1 cellular context compared by ENCODE assay signal in the genomic region with DNA sequence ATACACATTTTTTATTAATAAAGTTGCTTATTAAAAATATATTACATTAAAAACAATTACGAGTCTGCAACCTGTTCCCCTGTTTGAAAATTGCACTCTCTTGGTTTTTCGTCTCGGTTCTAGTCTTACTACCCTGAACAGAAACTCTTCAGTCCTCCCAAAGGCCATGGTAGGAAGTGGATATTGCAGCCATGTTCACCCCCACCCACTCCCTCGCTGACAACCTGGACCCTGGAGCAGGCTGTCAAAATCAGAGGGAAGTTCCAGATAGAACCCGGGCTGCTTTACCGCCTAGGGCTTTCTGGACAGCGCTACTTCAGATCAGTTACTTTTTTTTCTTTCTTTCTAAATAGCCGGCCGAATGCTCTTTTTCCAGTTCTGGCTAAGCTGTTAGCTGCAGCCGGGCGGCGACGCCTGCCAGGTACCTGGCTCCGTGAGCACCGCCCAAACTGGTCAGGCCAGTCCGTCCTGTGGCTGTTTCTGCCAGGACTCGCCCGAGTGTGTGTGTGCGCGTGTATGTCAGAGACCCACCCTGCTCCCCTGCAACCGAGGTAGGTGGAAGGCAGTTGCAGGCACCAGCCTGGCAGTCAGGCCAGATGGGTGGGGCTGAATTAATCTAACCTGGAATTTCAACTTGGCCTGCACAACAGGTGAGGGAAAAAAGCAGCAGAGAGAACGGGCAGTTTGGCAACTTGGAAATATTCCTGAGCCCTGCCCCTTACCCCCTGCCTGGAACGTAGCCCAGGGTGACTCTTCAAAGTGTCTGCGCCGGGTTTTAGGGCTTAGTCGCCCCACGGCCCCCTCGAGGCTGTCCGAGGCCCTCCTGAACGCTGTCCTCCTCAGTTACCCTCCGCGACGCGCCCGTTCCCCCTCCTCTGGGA.
TF ChIP-seq lines count a peak whose summit lies in the region.

No MANE protein-coding gene starts in this region.

TF ChIP-seq in HepG2, 621 proteins besides CTCF, POLR2A, EP300 and RAD21 (continued from another document and continues in another):
- TF ChIP-seq, protein P1, sequence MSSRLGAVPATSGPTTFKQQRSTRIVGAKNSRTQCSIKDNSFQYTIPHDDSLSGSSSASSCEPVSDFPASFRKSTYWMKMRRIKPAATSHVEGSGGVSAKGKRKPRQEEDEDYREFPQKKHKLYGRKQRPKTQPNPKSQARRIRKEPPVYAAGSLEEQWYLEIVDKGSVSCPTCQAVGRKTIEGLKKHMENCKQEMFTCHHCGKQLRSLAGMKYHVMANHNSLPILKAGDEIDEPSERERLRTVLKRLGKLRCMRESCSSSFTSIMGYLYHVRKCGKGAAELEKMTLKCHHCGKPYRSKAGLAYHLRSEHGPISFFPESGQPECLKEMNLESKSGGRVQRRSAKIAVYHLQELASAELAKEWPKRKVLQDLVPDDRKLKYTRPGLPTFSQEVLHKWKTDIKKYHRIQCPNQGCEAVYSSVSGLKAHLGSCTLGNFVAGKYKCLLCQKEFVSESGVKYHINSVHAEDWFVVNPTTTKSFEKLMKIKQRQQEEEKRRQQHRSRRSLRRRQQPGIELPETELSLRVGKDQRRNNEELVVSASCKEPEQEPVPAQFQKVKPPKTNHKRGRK (CRISPR knock-in tag; IDR thresholded peaks at IDR 0.05): no peak
- TF ChIP-seq FOSL1 (CRISPR knock-in tag; IDR thresholded peaks at IDR 0.05; ENCODE audit: borderline replicate concordance) (no peak), FOXO1 (CRISPR knock-in tag; IDR thresholded peaks at IDR 0.05) (peak; percentile 18; the same call in 1 of the 2 replicates), TBX3 (IDR thresholded peaks at IDR 0.05; ENCODE audit: borderline replicate concordance) (no peak), ZSCAN25 (CRISPR knock-in tag; IDR thresholded peaks at IDR 0.05) (no peak), ARNT2 (CRISPR knock-in tag; IDR thresholded peaks at IDR 0.05; ENCODE audit: low read depth) (no peak), BORCS8-MEF2B (CRISPR knock-in tag; IDR thresholded peaks at IDR 0.05) (peak; percentile 10; the same call in 1 of the 2 replicates), NCOA5 (CRISPR knock-in tag; IDR thresholded peaks at IDR 0.05) (no peak), CBX2 (IDR thresholded peaks at IDR 0.05; ENCODE audit: low read depth, low read length) (peak; percentile 59; the same call in 1 of the 2 replicates), CBX2 (CRISPR knock-in tag; IDR thresholded peaks at IDR 0.05; ENCODE audit: low read depth) (no peak), ZZZ3 (CRISPR knock-in tag; IDR thresholded peaks at IDR 0.05; ENCODE audit: borderline replicate concordance) (0 out of 2 replicates have a peak, but pooled peaks have one; percentile 15), BRCA1 (CRISPR knock-in tag; IDR thresholded peaks at IDR 0.05) (no peak), SP4 (CRISPR knock-in tag; IDR thresholded peaks at IDR 0.05) (0 out of 2 replicates have a peak, but pooled peaks have one; percentile 36), HES4 (CRISPR knock-in tag; IDR thresholded peaks at IDR 0.05; ENCODE audit: borderline replicate concordance) (0 out of 2 replicates have a peak, but pooled peaks have one; percentile 31), AGO1 (IDR thresholded peaks at IDR 0.05; ENCODE audit: low read depth, low read length, poor library complexity, severe bottlenecking) (peak; percentile 86), ZNF737 (CRISPR knock-in tag; IDR thresholded peaks at IDR 0.05; ENCODE audit: borderline replicate concordance) (peak; percentile 8), PAX8 (CRISPR knock-in tag; IDR thresholded peaks at IDR 0.05; ENCODE audit: borderline replicate concordance) (no peak), FOXK1 (CRISPR knock-in tag; IDR thresholded peaks at IDR 0.05; ENCODE audit: borderline replicate concordance, low read depth) (no peak), SATB2 (CRISPR knock-in tag; IDR thresholded peaks at IDR 0.05) (no peak), KDM4B (CRISPR knock-in tag; IDR thresholded peaks at IDR 0.05) (no peak), ZNF547 (CRISPR knock-in tag; IDR thresholded peaks at IDR 0.05) (0 out of 2 replicates have a peak, but pooled peaks have one; percentile 10)
- TF ChIP-seq, protein P2, sequence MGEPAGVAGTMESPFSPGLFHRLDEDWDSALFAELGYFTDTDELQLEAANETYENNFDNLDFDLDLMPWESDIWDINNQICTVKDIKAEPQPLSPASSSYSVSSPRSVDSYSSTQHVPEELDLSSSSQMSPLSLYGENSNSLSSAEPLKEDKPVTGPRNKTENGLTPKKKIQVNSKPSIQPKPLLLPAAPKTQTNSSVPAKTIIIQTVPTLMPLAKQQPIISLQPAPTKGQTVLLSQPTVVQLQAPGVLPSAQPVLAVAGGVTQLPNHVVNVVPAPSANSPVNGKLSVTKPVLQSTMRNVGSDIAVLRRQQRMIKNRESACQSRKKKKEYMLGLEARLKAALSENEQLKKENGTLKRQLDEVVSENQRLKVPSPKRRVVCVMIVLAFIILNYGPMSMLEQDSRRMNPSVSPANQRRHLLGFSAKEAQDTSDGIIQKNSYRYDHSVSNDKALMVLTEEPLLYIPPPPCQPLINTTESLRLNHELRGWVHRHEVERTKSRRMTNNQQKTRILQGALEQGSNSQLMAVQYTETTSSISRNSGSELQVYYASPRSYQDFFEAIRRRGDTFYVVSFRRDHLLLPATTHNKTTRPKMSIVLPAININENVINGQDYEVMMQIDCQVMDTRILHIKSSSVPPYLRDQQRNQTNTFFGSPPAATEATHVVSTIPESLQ (CRISPR knock-in tag; conservative IDR thresholded peaks at IDR 0.05): no peak
- TF ChIP-seq, protein P3, sequence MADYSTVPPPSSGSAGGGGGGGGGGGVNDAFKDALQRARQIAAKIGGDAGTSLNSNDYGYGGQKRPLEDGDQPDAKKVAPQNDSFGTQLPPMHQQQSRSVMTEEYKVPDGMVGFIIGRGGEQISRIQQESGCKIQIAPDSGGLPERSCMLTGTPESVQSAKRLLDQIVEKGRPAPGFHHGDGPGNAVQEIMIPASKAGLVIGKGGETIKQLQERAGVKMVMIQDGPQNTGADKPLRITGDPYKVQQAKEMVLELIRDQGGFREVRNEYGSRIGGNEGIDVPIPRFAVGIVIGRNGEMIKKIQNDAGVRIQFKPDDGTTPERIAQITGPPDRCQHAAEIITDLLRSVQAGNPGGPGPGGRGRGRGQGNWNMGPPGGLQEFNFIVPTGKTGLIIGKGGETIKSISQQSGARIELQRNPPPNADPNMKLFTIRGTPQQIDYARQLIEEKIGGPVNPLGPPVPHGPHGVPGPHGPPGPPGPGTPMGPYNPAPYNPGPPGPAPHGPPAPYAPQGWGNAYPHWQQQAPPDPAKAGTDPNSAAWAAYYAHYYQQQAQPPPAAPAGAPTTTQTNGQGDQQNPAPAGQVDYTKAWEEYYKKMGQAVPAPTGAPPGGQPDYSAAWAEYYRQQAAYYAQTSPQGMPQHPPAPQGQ (CRISPR knock-in tag; IDR thresholded peaks at IDR 0.05; ENCODE audit: borderline replicate concordance): no peak
- TF ChIP-seq, protein P4, sequence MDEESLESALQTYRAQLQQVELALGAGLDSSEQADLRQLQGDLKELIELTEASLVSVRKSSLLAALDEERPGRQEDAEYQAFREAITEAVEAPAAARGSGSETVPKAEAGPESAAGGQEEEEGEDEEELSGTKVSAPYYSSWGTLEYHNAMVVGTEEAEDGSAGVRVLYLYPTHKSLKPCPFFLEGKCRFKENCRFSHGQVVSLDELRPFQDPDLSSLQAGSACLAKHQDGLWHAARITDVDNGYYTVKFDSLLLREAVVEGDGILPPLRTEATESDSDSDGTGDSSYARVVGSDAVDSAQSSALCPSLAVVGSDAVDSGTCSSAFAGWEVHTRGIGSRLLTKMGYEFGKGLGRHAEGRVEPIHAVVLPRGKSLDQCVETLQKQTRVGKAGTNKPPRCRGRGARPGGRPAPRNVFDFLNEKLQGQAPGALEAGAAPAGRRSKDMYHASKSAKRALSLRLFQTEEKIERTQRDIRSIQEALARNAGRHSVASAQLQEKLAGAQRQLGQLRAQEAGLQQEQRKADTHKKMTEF (CRISPR knock-in tag; IDR thresholded peaks at IDR 0.05): 0 out of 2 replicates have a peak, but pooled peaks have one; percentile 55
- TF ChIP-seq, protein P5, sequence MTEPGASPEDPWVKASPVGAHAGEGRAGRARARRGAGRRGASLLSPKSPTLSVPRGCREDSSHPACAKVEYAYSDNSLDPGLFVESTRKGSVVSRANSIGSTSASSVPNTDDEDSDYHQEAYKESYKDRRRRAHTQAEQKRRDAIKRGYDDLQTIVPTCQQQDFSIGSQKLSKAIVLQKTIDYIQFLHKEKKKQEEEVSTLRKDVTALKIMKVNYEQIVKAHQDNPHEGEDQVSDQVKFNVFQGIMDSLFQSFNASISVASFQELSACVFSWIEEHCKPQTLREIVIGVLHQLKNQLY (CRISPR knock-in tag; IDR thresholded peaks at IDR 0.05): no peak
- TF ChIP-seq, protein P6, sequence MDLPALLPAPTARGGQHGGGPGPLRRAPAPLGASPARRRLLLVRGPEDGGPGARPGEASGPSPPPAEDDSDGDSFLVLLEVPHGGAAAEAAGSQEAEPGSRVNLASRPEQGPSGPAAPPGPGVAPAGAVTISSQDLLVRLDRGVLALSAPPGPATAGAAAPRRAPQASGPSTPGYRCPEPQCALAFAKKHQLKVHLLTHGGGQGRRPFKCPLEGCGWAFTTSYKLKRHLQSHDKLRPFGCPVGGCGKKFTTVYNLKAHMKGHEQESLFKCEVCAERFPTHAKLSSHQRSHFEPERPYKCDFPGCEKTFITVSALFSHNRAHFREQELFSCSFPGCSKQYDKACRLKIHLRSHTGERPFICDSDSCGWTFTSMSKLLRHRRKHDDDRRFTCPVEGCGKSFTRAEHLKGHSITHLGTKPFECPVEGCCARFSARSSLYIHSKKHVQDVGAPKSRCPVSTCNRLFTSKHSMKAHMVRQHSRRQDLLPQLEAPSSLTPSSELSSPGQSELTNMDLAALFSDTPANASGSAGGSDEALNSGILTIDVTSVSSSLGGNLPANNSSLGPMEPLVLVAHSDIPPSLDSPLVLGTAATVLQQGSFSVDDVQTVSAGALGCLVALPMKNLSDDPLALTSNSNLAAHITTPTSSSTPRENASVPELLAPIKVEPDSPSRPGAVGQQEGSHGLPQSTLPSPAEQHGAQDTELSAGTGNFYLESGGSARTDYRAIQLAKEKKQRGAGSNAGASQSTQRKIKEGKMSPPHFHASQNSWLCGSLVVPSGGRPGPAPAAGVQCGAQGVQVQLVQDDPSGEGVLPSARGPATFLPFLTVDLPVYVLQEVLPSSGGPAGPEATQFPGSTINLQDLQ (CRISPR knock-in tag; IDR thresholded peaks at IDR 0.05): peak; percentile 45; the same call in 1 of the 2 replicates
- TF ChIP-seq, protein P7, sequence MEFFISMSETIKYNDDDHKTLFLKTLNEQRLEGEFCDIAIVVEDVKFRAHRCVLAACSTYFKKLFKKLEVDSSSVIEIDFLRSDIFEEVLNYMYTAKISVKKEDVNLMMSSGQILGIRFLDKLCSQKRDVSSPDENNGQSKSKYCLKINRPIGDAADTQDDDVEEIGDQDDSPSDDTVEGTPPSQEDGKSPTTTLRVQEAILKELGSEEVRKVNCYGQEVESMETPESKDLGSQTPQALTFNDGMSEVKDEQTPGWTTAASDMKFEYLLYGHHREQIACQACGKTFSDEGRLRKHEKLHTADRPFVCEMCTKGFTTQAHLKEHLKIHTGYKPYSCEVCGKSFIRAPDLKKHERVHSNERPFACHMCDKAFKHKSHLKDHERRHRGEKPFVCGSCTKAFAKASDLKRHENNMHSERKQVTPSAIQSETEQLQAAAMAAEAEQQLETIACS (CRISPR knock-in tag; IDR thresholded peaks at IDR 0.05): no peak
- TF ChIP-seq, protein P8, sequence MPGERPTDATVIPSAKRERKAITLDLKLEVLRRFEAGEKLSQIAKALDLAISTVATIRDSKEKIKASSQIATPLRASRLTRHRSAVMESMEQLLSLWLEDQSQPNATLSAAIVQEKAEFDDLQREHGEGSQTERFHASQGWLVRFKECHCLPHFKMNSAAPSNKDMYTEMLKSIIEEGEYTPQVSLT (CRISPR knock-in tag; IDR thresholded peaks at IDR 0.05; ENCODE audit: borderline replicate concordance, low read depth): no peak
- TF ChIP-seq, protein P9, sequence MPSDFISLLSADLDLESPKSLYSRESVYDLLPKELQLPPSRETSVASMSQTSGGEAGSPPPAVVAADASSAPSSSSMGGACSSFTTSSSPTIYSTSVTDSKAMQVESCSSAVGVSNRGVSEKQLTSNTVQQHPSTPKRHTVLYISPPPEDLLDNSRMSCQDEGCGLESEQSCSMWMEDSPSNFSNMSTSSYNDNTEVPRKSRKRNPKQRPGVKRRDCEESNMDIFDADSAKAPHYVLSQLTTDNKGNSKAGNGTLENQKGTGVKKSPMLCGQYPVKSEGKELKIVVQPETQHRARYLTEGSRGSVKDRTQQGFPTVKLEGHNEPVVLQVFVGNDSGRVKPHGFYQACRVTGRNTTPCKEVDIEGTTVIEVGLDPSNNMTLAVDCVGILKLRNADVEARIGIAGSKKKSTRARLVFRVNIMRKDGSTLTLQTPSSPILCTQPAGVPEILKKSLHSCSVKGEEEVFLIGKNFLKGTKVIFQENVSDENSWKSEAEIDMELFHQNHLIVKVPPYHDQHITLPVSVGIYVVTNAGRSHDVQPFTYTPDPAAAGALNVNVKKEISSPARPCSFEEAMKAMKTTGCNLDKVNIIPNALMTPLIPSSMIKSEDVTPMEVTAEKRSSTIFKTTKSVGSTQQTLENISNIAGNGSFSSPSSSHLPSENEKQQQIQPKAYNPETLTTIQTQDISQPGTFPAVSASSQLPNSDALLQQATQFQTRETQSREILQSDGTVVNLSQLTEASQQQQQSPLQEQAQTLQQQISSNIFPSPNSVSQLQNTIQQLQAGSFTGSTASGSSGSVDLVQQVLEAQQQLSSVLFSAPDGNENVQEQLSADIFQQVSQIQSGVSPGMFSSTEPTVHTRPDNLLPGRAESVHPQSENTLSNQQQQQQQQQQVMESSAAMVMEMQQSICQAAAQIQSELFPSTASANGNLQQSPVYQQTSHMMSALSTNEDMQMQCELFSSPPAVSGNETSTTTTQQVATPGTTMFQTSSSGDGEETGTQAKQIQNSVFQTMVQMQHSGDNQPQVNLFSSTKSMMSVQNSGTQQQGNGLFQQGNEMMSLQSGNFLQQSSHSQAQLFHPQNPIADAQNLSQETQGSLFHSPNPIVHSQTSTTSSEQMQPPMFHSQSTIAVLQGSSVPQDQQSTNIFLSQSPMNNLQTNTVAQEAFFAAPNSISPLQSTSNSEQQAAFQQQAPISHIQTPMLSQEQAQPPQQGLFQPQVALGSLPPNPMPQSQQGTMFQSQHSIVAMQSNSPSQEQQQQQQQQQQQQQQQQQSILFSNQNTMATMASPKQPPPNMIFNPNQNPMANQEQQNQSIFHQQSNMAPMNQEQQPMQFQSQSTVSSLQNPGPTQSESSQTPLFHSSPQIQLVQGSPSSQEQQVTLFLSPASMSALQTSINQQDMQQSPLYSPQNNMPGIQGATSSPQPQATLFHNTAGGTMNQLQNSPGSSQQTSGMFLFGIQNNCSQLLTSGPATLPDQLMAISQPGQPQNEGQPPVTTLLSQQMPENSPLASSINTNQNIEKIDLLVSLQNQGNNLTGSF (CRISPR knock-in tag; IDR thresholded peaks at IDR 0.05): 0 out of 2 replicates have a peak, but pooled peaks have one; percentile 35
- TF ChIP-seq, protein P10, sequence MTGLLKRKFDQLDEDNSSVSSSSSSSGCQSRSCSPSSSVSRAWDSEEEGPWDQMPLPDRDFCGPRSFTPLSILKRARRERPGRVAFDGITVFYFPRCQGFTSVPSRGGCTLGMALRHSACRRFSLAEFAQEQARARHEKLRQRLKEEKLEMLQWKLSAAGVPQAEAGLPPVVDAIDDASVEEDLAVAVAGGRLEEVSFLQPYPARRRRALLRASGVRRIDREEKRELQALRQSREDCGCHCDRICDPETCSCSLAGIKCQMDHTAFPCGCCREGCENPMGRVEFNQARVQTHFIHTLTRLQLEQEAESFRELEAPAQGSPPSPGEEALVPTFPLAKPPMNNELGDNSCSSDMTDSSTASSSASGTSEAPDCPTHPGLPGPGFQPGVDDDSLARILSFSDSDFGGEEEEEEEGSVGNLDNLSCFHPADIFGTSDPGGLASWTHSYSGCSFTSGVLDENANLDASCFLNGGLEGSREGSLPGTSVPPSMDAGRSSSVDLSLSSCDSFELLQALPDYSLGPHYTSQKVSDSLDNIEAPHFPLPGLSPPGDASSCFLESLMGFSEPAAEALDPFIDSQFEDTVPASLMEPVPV (CRISPR knock-in tag; IDR thresholded peaks at IDR 0.05): peak; percentile 79; the same call in 1 of the 2 replicates
- TF ChIP-seq, protein P11, sequence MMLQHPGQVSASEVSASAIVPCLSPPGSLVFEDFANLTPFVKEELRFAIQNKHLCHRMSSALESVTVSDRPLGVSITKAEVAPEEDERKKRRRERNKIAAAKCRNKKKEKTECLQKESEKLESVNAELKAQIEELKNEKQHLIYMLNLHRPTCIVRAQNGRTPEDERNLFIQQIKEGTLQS (CRISPR knock-in tag; IDR thresholded peaks at IDR 0.05): no peak
